Comparison of ENCODE assay signal across 11 cellular contexts in the genomic region with DNA sequence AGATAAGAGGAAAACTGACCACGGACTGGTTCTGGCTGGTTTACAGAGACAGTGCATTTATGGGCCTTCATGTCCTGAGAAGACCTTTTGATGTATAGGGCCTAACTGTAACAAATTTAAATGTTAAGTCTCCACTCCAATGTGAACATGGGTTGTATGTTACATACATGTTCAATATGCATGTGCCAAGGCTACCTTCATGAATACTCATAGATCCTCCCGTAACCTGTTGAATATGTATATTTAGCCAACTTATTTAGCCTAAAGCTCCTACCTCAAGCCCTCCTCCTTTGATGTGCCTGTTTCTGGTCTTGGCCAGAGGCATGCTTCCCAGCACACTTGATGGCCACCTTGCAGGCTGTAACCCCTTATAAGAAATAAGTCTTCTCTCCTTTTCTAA. TPM values are rescaled to one million over a fixed set of nuclear protein-coding genes. Genes with fewer than 3 reads are reported as not detected.
"Had no signal": no experiment of that assay in that cellular context is flagged by ENCODE, and none has a peak within 500 bp of the region (broad histone marks: within the 10 kb centered on the region; RNA-seq: fewer than 3 reads in every experiment).

OR5H2 (plus strand) TSS at position 301 of the 400 bp plus-strand sequence. CDS start 398 bp downstream, outside the sequence.

- H3K36me3 ChIP-seq: HAP-1 had no signal

- H3K27ac ChIP-seq: GM23248 had no signal

- H3K4me3 ChIP-seq: GM23248, HAP-1, K562 had no signal

- H2AFZ ChIP-seq: GM23248 had no signal

- H3K9me3 ChIP-seq: HAP-1 had no signal

- DNase-seq: GM23248, GOT3, H7, HFFc6, IMR-90, KG1 had no signal

- FAIRE-seq: HTR-8/SVneo, K562 had no signal

- H3K9ac ChIP-seq: GM23248 had no signal

- H3K4me1 ChIP-seq: HAP-1 had no signal

RNA-seq across cellular contexts. Expression of gene OR5H2, which starts in this region (rescaled TPM):
- total RNA-seq: GM23248, H4, H7, HFFc6, HT-29, IMR-90, K562 had no signal
- polyA plus RNA-seq: GM23248, IMR-90, K562 had no signal
